Comparison of ENCODE assay signal across 18 cellular contexts in genomic region chr6:39239527-39240154, GRCh38. TPM values are rescaled to one million over a fixed set of nuclear protein-coding genes. Genes with fewer than 3 reads are reported as not detected.
A peak's percentile ranks its signal among the peaks of the same experiment; 100 is the strongest.
DNase-seq lines count a peak whose midpoint lies in the region; ATAC-seq and TF ChIP-seq lines count a peak whose summit lies in the region.
"Had no signal": no experiment of that assay in that cellular context is flagged by ENCODE, and none has a peak within 500 bp of the region (broad histone marks: within the 10 kb centered on the region; RNA-seq: fewer than 3 reads in every experiment).

No MANE protein-coding gene starts in this region.

- CTCF ChIA-PET in WTC11 (lab: Charles Lee), result interaction anchor here (1.0 to 4.7 kb wide), 7 partner anchors 10 to 63 kb away, joined by 3 to 29 read pairs (median 3); partner anchors contain the start of gene KCNK5

- no peaks in the 10 kb centered on the region for H3K9me3 Mint-ChIP-seq in WTC11
- no peaks in the 10 kb centered on the region for H3K9me3 Mint-ChIP-seq in naive thymus-derived CD8-positive, alpha-beta T cell
- H3K9me3 Mint-ChIP-seq: activated B cell treated with CpG ODN at 0.5 μM for 24 hours; activated CD4-positive, alpha-beta memory T cell treated with anti-CD3 and anti-CD28 coated beads, Interleukin-2, amount 10 ng/mL, durations not matched to agents 7 days and 5 days; brain; effector memory CD8-positive, alpha-beta T cell had no signal

- in situ Hi-C loops in G401 (cut with HindIII; ENCODE audit: low sequenced_read_pairs), result no loop called here

- no peak overlapping the region for H3K4me3 Mint-ChIP-seq in WTC11
- no peak overlapping the region for H3K4me3 Mint-ChIP-seq in naive thymus-derived CD8-positive, alpha-beta T cell
- H3K4me3 Mint-ChIP-seq: activated B cell treated with CpG ODN at 0.5 μM for 24 hours; activated CD4-positive, alpha-beta memory T cell treated with anti-CD3 and anti-CD28 coated beads, Interleukin-2, amount 10 ng/mL, durations not matched to agents 7 days and 5 days; brain; effector memory CD8-positive, alpha-beta T cell had no signal

- H3K36me3 Mint-ChIP-seq in WTC11, result no peaks in the 10 kb centered on the region
- no peaks in the 10 kb centered on the region for H3K36me3 Mint-ChIP-seq in naive thymus-derived CD8-positive, alpha-beta T cell
- H3K36me3 Mint-ChIP-seq: brain had no signal

- POLR2A ChIA-PET in WTC11 (lab: Charles Lee), result no interaction called here
- POLR2A ChIA-PET in naive thymus-derived CD8-positive, alpha-beta T cell (lab: Charles Lee), result no interaction called here

- H3K27ac Mint-ChIP-seq in WTC11, result no peak overlapping the region
- no peak overlapping the region for H3K27ac Mint-ChIP-seq in naive thymus-derived CD8-positive, alpha-beta T cell
- H3K27ac Mint-ChIP-seq: activated B cell treated with CpG ODN at 0.5 μM for 24 hours; activated CD4-positive, alpha-beta memory T cell treated with anti-CD3 and anti-CD28 coated beads, Interleukin-2, amount 10 ng/mL, durations not matched to agents 7 days and 5 days; brain; effector memory CD8-positive, alpha-beta T cell had no signal

- no peaks in the 10 kb centered on the region for H3K27me3 Mint-ChIP-seq in WTC11 (ENCODE audit: low read depth)
- peaks cover 0 to 1% (median 0%) of the 10 kb centered on the region in 5 donors for H3K27me3 Mint-ChIP-seq in naive thymus-derived CD8-positive, alpha-beta T cell
- H3K27me3 Mint-ChIP-seq: effector memory CD8-positive, alpha-beta T cell had no signal

- ATAC-seq in WTC11 (peak; percentile 68), left colon (peak; percentile 73), HG03025 (IDR thresholded peaks at IDR 0.05; ENCODE audit: low FRiP score, unreplicated experiment) (no peak)
- ATAC-seq in naive thymus-derived CD8-positive, alpha-beta T cell, result no peak
- ATAC-seq: effector memory CD8-positive, alpha-beta T cell had no signal

- DNase-seq in G401 (ENCODE audit: low spot score) (peak; percentile 1), WTC11 (ENCODE audit: low spot score) (no peak), left colon (no peak), posterior vena cava (ENCODE audit: low spot score) (peak; percentile 55), activated T-cell treated with anti-CD3 and anti-CD28 coated beads for 4 hours (no peak)
- DNase-seq in effector CD4-positive, alpha-beta T cell, result no peak
- DNase-seq in naive thymus-derived CD8-positive, alpha-beta T cell, result no peak
- DNase-seq: activated B cell treated with CpG ODN at 0.5 μM for 24 hours; activated CD4-positive, alpha-beta memory T cell treated with anti-CD3 and anti-CD28 coated beads, Interleukin-2, amount 10 ng/mL, durations not matched to agents 7 days and 5 days; activated gamma-delta T cell treated with Interleukin-2 at 50 U/mL for 16 hours; effector memory CD8-positive, alpha-beta T cell; EL; kidney glomerular epithelial cell; NCI-H1105 treated with DMSO at 0.1 percent for 48 hours; NCI-H2029 treated with DMSO at 0.1 percent for 48 hours; NCI-H446 treated with DMSO at 0.1 percent for 48 hours had no signal

- intact Hi-C loops in left colon (cut with DNase I, micrococcal nuclease) (no loop called here), posterior vena cava (cut with DNase I) (no loop called here)

- no peak for TF ChIP-seq CTCF in WTC11 (IDR thresholded peaks at IDR 0.05)

- H3K4me1 Mint-ChIP-seq in WTC11, result peaks cover 14% of the 10 kb centered on the region; the same call in 1 of the 2 replicates
- no peaks in the 10 kb centered on the region for H3K4me1 Mint-ChIP-seq in naive thymus-derived CD8-positive, alpha-beta T cell
- H3K4me1 Mint-ChIP-seq: activated B cell treated with CpG ODN at 0.5 μM for 24 hours; activated CD4-positive, alpha-beta memory T cell treated with anti-CD3 and anti-CD28 coated beads, Interleukin-2, amount 10 ng/mL, durations not matched to agents 7 days and 5 days; brain had no signal

TF ChIP-seq in WTC11, 78 proteins besides CTCF, POLR2A, EP300 and RAD21:
- no peak for TF ChIP-seq ZNF512 (CRISPR knock-in tag; IDR thresholded peaks at IDR 0.05; ENCODE audit: borderline replicate concordance)
- no peak for TF ChIP-seq ZSCAN18 (CRISPR knock-in tag; IDR thresholded peaks at IDR 0.05)
- no peak for TF ChIP-seq ZNF219 (CRISPR knock-in tag; IDR thresholded peaks at IDR 0.05; ENCODE audit: borderline replicate concordance)
- TF ChIP-seq CREB1 (CRISPR knock-in tag; IDR thresholded peaks at IDR 0.05), result no peak
- TF ChIP-seq ZNF416 (CRISPR knock-in tag; IDR thresholded peaks at IDR 0.05), result no peak
- TF ChIP-seq CBFB (CRISPR knock-in tag; IDR thresholded peaks at IDR 0.05; ENCODE audit: low read depth), result no peak
- no peak for TF ChIP-seq SMAD4 (CRISPR knock-in tag; IDR thresholded peaks at IDR 0.05)
- no peak for TF ChIP-seq MXD4 (CRISPR knock-in tag; IDR thresholded peaks at IDR 0.05; ENCODE audit: borderline replicate concordance)

RNA-seq across cellular contexts. Expression of gene KCNK5, which starts 10.4 kb away (rescaled TPM):
- total RNA-seq in G401 (2014; rRNA removed; shearing (Covaris generic)), result not detected in 2 replicates
- 31.7 to 41.8 TPM (median 34.3 TPM) in 3 replicates for total RNA-seq in WTC11 (2021)
- 10 to 100 TPM; 44.8 to 52.9 TPM for total RNA-seq in left colon
- 1 to 10 TPM in 1 of 2 donors, under 1 TPM in 1; 0.76 to 2.1 TPM for total RNA-seq in posterior vena cava
- under 1 TPM; 0.11 to 0.16 TPM for total RNA-seq in naive thymus-derived CD8-positive, alpha-beta T cell
- polyA plus RNA-seq in naive thymus-derived CD8-positive, alpha-beta T cell, result not detected
- total RNA-seq: activated B cell treated with CpG ODN at 0.5 μM for 24 hours had no signal

Comparison
In these comparisons a context has a peak if more than half of its experiments do, and no peak if none do; other contexts are left out.
1. DNase-seq: peak in G401 (single experiment) and posterior vena cava (single experiment); none in WTC11 (single experiment), left colon (0 of 2), activated T-cell treated with anti-CD3 and anti-CD28 coated beads for 4 hours (single experiment), effector CD4-positive, alpha-beta T cell (single experiment) and naive thymus-derived CD8-positive, alpha-beta T cell (0 of 10).
2. ATAC-seq: peak in WTC11 (single experiment) and left colon (single experiment); none in naive thymus-derived CD8-positive, alpha-beta T cell (0 of 2) and HG03025 (single experiment).
3. RNA of gene KCNK5, which starts 10.4 kb away (total RNA-seq): 44.8 to 52.9 TPM in left colon and 31.7 to 41.8 TPM in WTC11; 0.76 to 2.1 TPM in posterior vena cava, 0.11 to 0.16 TPM in naive thymus-derived CD8-positive, alpha-beta T cell and not detected in G401; every median in the first group is over 10 times any median in the second.